8 cellular contexts compared by ENCODE assay signal in the genomic region with DNA sequence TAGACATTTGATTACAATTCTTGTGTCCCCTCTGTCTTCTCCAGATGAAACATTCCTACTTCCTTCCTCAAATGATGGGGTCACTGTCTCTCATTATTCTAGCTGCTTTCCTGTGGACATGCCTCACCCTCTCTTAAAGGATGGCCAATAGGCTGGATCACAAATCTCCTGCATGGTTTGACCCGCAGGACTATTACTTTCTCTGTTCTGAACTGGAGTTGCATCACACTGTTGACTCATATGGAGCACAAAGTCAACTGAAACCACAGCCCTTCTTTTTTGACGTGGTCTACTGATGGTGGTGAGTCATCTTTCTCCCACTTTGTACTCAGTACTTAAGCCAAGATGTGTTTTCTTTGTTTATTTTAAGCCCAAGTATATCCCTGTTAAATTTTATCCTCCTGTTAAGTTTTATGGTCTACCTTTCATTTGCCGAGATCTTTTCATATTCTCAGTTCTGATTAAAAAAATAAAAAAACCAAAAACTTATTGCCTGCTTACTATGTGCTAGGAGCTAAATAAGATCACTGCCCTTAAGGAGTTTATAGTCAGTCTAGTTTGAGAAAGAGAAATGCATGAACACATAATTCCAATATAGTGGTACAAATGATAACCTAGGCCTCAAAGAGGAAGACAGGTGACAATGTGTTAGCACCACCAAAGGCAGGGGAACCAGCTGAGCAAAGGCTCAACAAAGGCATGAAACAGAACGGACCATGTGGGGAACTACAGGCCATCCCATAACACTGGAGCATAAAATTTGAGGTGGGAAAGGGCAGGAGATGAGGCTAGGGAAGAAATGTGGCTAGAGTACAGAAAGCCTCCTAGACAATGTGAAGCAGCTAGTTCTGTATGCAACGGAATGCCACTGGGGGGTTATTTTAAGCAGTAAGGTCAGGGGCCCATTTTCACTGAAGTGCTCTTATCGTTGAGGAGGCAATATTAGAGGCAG.
DNase-seq lines count a peak whose midpoint lies in the region; ATAC-seq, FAIRE-seq and TF ChIP-seq lines count a peak whose summit lies in the region.

No MANE protein-coding gene starts in this region.

- H3K4me3 ChIP-seq in AG10803 (ENCODE audit: low read length) (no peak overlapping the region), Peyer's patch (no peak overlapping the region), astrocyte (ENCODE audit: insufficient read depth, low read depth, low read length) (no peak overlapping the region)

- H3K4me2 ChIP-seq in astrocyte (ENCODE audit: low read length): peak overlapping the region; percentile 51

- peaks cover 14% of the 10 kb centered on the region for H3K36me3 Mint-ChIP-seq in astrocyte (ENCODE audit: low read depth, unreplicated experiment)
- peaks cover 54% of the 10 kb centered on the region for H3K36me3 Mint-ChIP-seq in stimulated activated naive CD8-positive, alpha-beta T cell treated with anti-CD3 and anti-CD28 coated beads, Interleukin-15, Interleukin-2, amounts not matched to agents 100 ng/mL and 50 ng/mL, for 24 hours (ENCODE audit: low read depth)

- no peak for TF ChIP-seq POLR2A in Peyer's patch (IDR thresholded peaks at IDR 0.05)

- ATAC-seq in GM18868 (IDR thresholded peaks at IDR 0.05; ENCODE audit: unreplicated experiment) (peak; percentile 100), HG03060 (IDR thresholded peaks at IDR 0.05; ENCODE audit: low read depth, unreplicated experiment) (peak; percentile 91), left lobe of liver (peak; percentile 86)

- H3K9me3 ChIP-seq in Peyer's patch (no peaks in the 10 kb centered on the region), astrocyte (ENCODE audit: insufficient read depth, low read depth, low read length) (no peaks in the 10 kb centered on the region)

- H3K9me3 Mint-ChIP-seq in astrocyte (ENCODE audit: unreplicated experiment): peaks cover 6% of the 10 kb centered on the region
- H3K9me3 Mint-ChIP-seq in stimulated activated naive CD8-positive, alpha-beta T cell treated with anti-CD3 and anti-CD28 coated beads, Interleukin-15, Interleukin-2, amounts not matched to agents 100 ng/mL and 50 ng/mL, for 24 hours: no peaks in the 10 kb centered on the region

- TF ChIP-seq CTCF in AG10803 (conservative IDR thresholded peaks at IDR 0.05; ENCODE audit: low read length) (no peak), Peyer's patch (IDR thresholded peaks at IDR 0.05) (no peak), astrocyte (IDR thresholded peaks at IDR 0.05; ENCODE audit: insufficient read depth, low read depth, low read length) (no peak)

- DNase-seq in AG10803 (ENCODE audit: low read depth) (peak; percentile 97), Peyer's patch (peak in 1 of 3 donors; percentile 64), astrocyte (ENCODE audit: low read depth) (peak; percentile 99), left lobe of liver (ENCODE audit: low spot score) (peak; percentile 50), NCI-H446 treated with DMSO at 0.1 percent for 48 hours (lab: John Stamatoyannopoulos, UW) (no peak)

- no peaks in the 10 kb centered on the region for H3K27me3 Mint-ChIP-seq in astrocyte (ENCODE audit: low read depth, unreplicated experiment)
- no peaks in the 10 kb centered on the region for H3K27me3 Mint-ChIP-seq in stimulated activated naive CD8-positive, alpha-beta T cell treated with anti-CD3 and anti-CD28 coated beads, Interleukin-15, Interleukin-2, amounts not matched to agents 100 ng/mL and 50 ng/mL, for 24 hours

- H3K27ac Mint-ChIP-seq in astrocyte (ENCODE audit: unreplicated experiment): peak overlapping the region; percentile 95
- peak overlapping the region; percentile 94 for H3K27ac Mint-ChIP-seq in stimulated activated naive CD8-positive, alpha-beta T cell treated with anti-CD3 and anti-CD28 coated beads, Interleukin-15, Interleukin-2, amounts not matched to agents 100 ng/mL and 50 ng/mL, for 24 hours

- no peak overlapping the region for H2AFZ ChIP-seq in astrocyte (ENCODE audit: low read depth, low read length)

- no peaks in the 10 kb centered on the region for H4K20me1 ChIP-seq in astrocyte (ENCODE audit: insufficient read depth, low read length)

- H3K4me1 Mint-ChIP-seq in astrocyte (ENCODE audit: low read depth, unreplicated experiment): peaks cover 22% of the 10 kb centered on the region
- peaks cover 29% of the 10 kb centered on the region for H3K4me1 Mint-ChIP-seq in stimulated activated naive CD8-positive, alpha-beta T cell treated with anti-CD3 and anti-CD28 coated beads, Interleukin-15, Interleukin-2, amounts not matched to agents 100 ng/mL and 50 ng/mL, for 24 hours (ENCODE audit: low read depth)

- FAIRE-seq in astrocyte (lab: Jason Lieb, UNC): peak; percentile 47

- H3K36me3 ChIP-seq in Peyer's patch (no peaks in the 10 kb centered on the region), astrocyte (ENCODE audit: insufficient read depth, low read length) (no peaks in the 10 kb centered on the region)

- H3K27me3 ChIP-seq in Peyer's patch: no peaks in the 10 kb centered on the region
- no peaks in the 10 kb centered on the region for H3K27me3 ChIP-seq in astrocyte (ENCODE audit: insufficient read depth, low read length)

- H3K4me1 ChIP-seq in Peyer's patch (peaks cover 0 to 6% (median 2%) of the 10 kb centered on the region in 4 donors), astrocyte (ENCODE audit: insufficient read depth, low read length) (peaks cover 14% of the 10 kb centered on the region)

- H3K9ac ChIP-seq in astrocyte (ENCODE audit: low read length): peak overlapping the region; percentile 11

- H3K27ac ChIP-seq in Peyer's patch: peak overlapping the region; percentile 4 to 57 (median 40)
- H3K27ac ChIP-seq in astrocyte (ENCODE audit: low read depth, low read length): peak overlapping the region; percentile 59

- no peaks in the 10 kb centered on the region for H3K79me2 ChIP-seq in astrocyte (ENCODE audit: insufficient read depth, low read length)

- peak overlapping the region; percentile 18 for H3K4me3 Mint-ChIP-seq in astrocyte (ENCODE audit: unreplicated experiment)
- H3K4me3 Mint-ChIP-seq in stimulated activated naive CD8-positive, alpha-beta T cell treated with anti-CD3 and anti-CD28 coated beads, Interleukin-15, Interleukin-2, amounts not matched to agents 100 ng/mL and 50 ng/mL, for 24 hours: peak overlapping the region; percentile 27
